ENCODE assay signal across 8 cellular contexts in genomic region chr17:35046740-35047283, GRCh38. TPM values are rescaled to one million over a fixed set of nuclear protein-coding genes. Genes with fewer than 3 reads are reported as not detected.
DNase-seq lines count a peak whose midpoint lies in the region; TF ChIP-seq lines count a peak whose summit lies in the region.

No MANE protein-coding gene starts in this region.

- H3K27me3 Mint-ChIP-seq in MCF 10A (ENCODE audit: insufficient read depth, unreplicated experiment), result no peaks in the 10 kb centered on the region
- no peaks in the 10 kb centered on the region for H3K27me3 Mint-ChIP-seq in activated naive CD4-positive, alpha-beta T cell treated with anti-CD3 and anti-CD28 coated beads, Interleukin-2, amount 50 U/mL, for 24 hours

- TF ChIP-seq CTCF in MCF 10A (IDR thresholded peaks at IDR 0.05; ENCODE audit: unreplicated experiment), result no peak
- TF ChIP-seq CTCF in breast epithelium (IDR thresholded peaks at IDR 0.05), result no peak
- no peak for TF ChIP-seq CTCF in OCI-LY3 (IDR thresholded peaks at IDR 0.05; ENCODE audit: low read depth, low read length)

- peaks cover 12% of the 10 kb centered on the region for H3K4me1 Mint-ChIP-seq in MCF 10A (ENCODE audit: insufficient read depth, unreplicated experiment)
- peaks cover 82% of the 10 kb centered on the region for H3K4me1 Mint-ChIP-seq in activated naive CD4-positive, alpha-beta T cell treated with anti-CD3 and anti-CD28 coated beads, Interleukin-2, amount 50 U/mL, for 24 hours

- no peaks in the 10 kb centered on the region for H4K20me1 ChIP-seq in OCI-LY3 (ENCODE audit: insufficient read depth, low read length)

- H3K4me3 ChIP-seq in breast epithelium (no peak overlapping the region), OCI-LY3 (ENCODE audit: low read length) (peak overlapping the region; percentile 76), mucosa of stomach (ENCODE audit: low read length) (no peak overlapping the region)

- CTCF ChIA-PET in MCF 10A (lab: Yijun Ruan, JAX), result interaction anchor here (0.6 to 0.9 kb wide), 3 partner anchors 15 to 845 kb away, joined by 3 to 4 read pairs (median 3); no protein-coding TSS in a partner anchor

- no TSS peak for BruUV-seq in MCF 10A (replicated peaks; lab: Mats Ljungman, UMichigan)

- no peaks in the 10 kb centered on the region for H3K9me3 ChIP-seq in breast epithelium
- no peaks in the 10 kb centered on the region for H3K9me3 ChIP-seq in OCI-LY3 (ENCODE audit: insufficient read depth, low read length)
- H3K9me3 ChIP-seq in mucosa of stomach (ENCODE audit: control insufficient read depth, low read length), result no peaks in the 10 kb centered on the region

- peaks cover 81% of the 10 kb centered on the region for H3K79me2 ChIP-seq in OCI-LY3 (ENCODE audit: low read length)

- no peaks in the 10 kb centered on the region for H3K9me3 Mint-ChIP-seq in MCF 10A (ENCODE audit: unreplicated experiment)
- H3K9me3 Mint-ChIP-seq in activated naive CD4-positive, alpha-beta T cell treated with anti-CD3 and anti-CD28 coated beads, Interleukin-2, amount 50 U/mL, for 24 hours, result no peaks in the 10 kb centered on the region

- H3K27me3 ChIP-seq in breast epithelium (no peaks in the 10 kb centered on the region), OCI-LY3 (ENCODE audit: low read depth, low read length) (no peaks in the 10 kb centered on the region), mucosa of stomach (ENCODE audit: control insufficient read depth, insufficient read depth, low read length) (no peaks in the 10 kb centered on the region)

- H3K27ac ChIP-seq in breast epithelium (peak overlapping the region in 1 of 2 donors; percentile 48), OCI-LY3 (ENCODE audit: low read length) (peak overlapping the region; percentile 98)

- H3K36me3 ChIP-seq in breast epithelium (no peaks in the 10 kb centered on the region), OCI-LY3 (replicated peaks; ENCODE audit: low read depth, low read length) (peaks cover 11% of the 10 kb centered on the region), mucosa of stomach (ENCODE audit: control insufficient read depth, insufficient read depth, low read length) (no peaks in the 10 kb centered on the region)

- POLR2A ChIA-PET in MCF 10A (lab: Yijun Ruan, JAX), result interaction anchor here (0.9 kb wide), 1 partner anchor 17 kb away, joined by 6 read pairs; the partner anchor contains the start of gene RFFL

- intact Hi-C loops in MCF 10A (cut with micrococcal nuclease), result no loop called here
- intact Hi-C loops in breast epithelium (cut with DNase I; ENCODE audit: low total_unique reads), result no loop called here

- no peak overlapping the region for H2AFZ ChIP-seq in OCI-LY3 (ENCODE audit: low read depth, low read length)

- DNase-seq in MCF 10A (ENCODE audit: unreplicated experiment), result peak; percentile 27
- DNase-seq in breast epithelium (ENCODE audit: low spot score in 2 of 2), result no peak
- DNase-seq in NCI-H2107 treated with DMSO at 0.1 percent for 48 hours (lab: John Stamatoyannopoulos, UW; ENCODE audit: unreplicated experiment), result no peak
- DNase-seq in NK-92 (lab: John Stamatoyannopoulos, UW; ENCODE audit: unreplicated experiment), result no peak
- DNase-seq in ecto neural progenitor cell (ENCODE audit: low spot score), result no peak

- H3K4me2 ChIP-seq in OCI-LY3 (ENCODE audit: low read length), result peak overlapping the region; percentile 96

- H3K4me1 ChIP-seq in breast epithelium, result peaks cover 0 to 11% of the 10 kb centered on the region in 2 donors
- peaks cover 89% of the 10 kb centered on the region for H3K4me1 ChIP-seq in OCI-LY3 (ENCODE audit: low read length)
- peaks cover 48% of the 10 kb centered on the region for H3K4me1 ChIP-seq in mucosa of stomach (ENCODE audit: control insufficient read depth, insufficient read depth, low read length)

- H3K9ac ChIP-seq in OCI-LY3 (ENCODE audit: low read length) (peak overlapping the region; percentile 76), mucosa of stomach (ENCODE audit: low read length) (peak overlapping the region; percentile 36)

- H3K4me3 Mint-ChIP-seq in MCF 10A (ENCODE audit: unreplicated experiment), result peak overlapping the region; percentile 33
- H3K4me3 Mint-ChIP-seq in activated naive CD4-positive, alpha-beta T cell treated with anti-CD3 and anti-CD28 coated beads, Interleukin-2, amount 50 U/mL, for 24 hours, result peak overlapping the region; percentile 77

- TF ChIP-seq POLR2A in breast epithelium (IDR thresholded peaks at IDR 0.05), result no peak

- no peaks in the 10 kb centered on the region for H3K36me3 Mint-ChIP-seq in MCF 10A (ENCODE audit: insufficient read depth, unreplicated experiment)
- peaks cover 2% of the 10 kb centered on the region for H3K36me3 Mint-ChIP-seq in activated naive CD4-positive, alpha-beta T cell treated with anti-CD3 and anti-CD28 coated beads, Interleukin-2, amount 50 U/mL, for 24 hours

- H3K27ac Mint-ChIP-seq in MCF 10A (ENCODE audit: low read depth, unreplicated experiment), result peak overlapping the region; percentile 25
- peak overlapping the region; percentile 96 for H3K27ac Mint-ChIP-seq in activated naive CD4-positive, alpha-beta T cell treated with anti-CD3 and anti-CD28 coated beads, Interleukin-2, amount 50 U/mL, for 24 hours

RNA-seq across cellular contexts. Expression of gene RFFL, which starts 16.7 kb away (rescaled TPM):
- total RNA-seq in MCF 10A (2022) (22.0 and 22.6 TPM in 2 replicates), breast epithelium (10 to 100 TPM; 13.8 to 27.5 (median 19.4) TPM)
